Comparison of ENCODE assay signal across 26 cellular contexts in the genomic region with DNA sequence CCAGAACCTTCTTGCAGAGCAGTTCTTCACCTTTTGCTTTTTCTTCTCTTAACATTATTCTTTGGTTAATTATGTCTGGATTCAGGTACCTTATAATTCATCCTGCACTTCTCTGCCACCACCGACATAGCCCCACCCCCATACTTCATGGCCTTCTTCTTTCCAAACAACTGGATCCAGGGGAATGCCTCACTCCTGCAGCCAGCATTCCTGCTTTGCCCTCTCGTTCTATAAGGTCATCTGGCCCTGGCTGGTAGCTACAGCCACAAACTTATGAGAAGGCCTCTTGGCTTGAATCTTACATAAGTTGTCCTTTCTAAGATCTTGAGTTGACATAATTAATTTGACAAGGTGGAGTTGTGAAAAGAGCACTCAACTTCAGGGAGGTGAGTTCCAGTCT.
DNase-seq lines count a peak whose midpoint lies in the region; TF ChIP-seq lines count a peak whose summit lies in the region.
"Had no signal": no experiment of that assay in that cellular context is flagged by ENCODE, and none has a peak within 500 bp of the region (broad histone marks: within the 10 kb centered on the region; RNA-seq: fewer than 3 reads in every experiment).

No MANE protein-coding gene starts in this region.

- no peaks in the 10 kb centered on the region for H3K9me3 ChIP-seq in WERI-Rb-1 (ENCODE audit: severe bottlenecking)
- H3K9me3 ChIP-seq: HAP-1, psoas muscle, SK-N-SH, suprapubic skin had no signal

- H3K27ac ChIP-seq in VCaP (peak overlapping the region; percentile 83), WERI-Rb-1 (no peak overlapping the region)
- H3K27ac ChIP-seq: 22Rv1, KMS-11, psoas muscle, suprapubic skin had no signal

- H3K27me3 Mint-ChIP-seq in type B pancreatic cell (no peaks in the 10 kb centered on the region), glutamatergic neuron (ENCODE audit: unreplicated experiment) (no peaks in the 10 kb centered on the region)
- H3K27me3 Mint-ChIP-seq: B cell; brain; stimulated activated memory B cell treated with anti-CD40 and anti-IgM and Interleukin-4, amounts not matched to agents 10 μg/mL and 1 μg/mL and 100 μg/mL, for 72 hours had no signal

- DNase-seq in DMS53 (lab: John Stamatoyannopoulos, UW) (peak; percentile 35), DMS53 treated with DMSO at 0.1 percent for 48 hours (lab: John Stamatoyannopoulos, UW; ENCODE audit: unreplicated experiment) (no peak), left kidney (ENCODE audit: low read depth, low spot score) (peak; percentile 32), type B pancreatic cell (ENCODE audit: extremely low spot score, unreplicated experiment) (no peak), NCI-H1092 treated with DMSO at 0.1 percent for 48 hours (lab: John Stamatoyannopoulos, UW) (no peak), WERI-Rb-1 (no peak), glutamatergic neuron (no peak)
- DNase-seq: activated CD4-positive, alpha-beta T cell treated with anti-CD3 and anti-CD28 coated beads, Interleukin-2, amount 50 U/mL, for 4 hours; activated CD8-positive, alpha-beta memory T cell treated with anti-CD3 and anti-CD28 coated beads, Interleukin-2, amount 50 U/mL, for 4 hours; activated naive CD8-positive, alpha-beta T cell treated with anti-CD3 and anti-CD28 coated beads for 36 hours; effector CD8-positive, alpha-beta T cell; NCI-H187; NCI-H526; psoas muscle; SK-N-SH; T-helper 2 cell had no signal

- peaks cover 3% of the 10 kb centered on the region for H3K9me3 Mint-ChIP-seq in type B pancreatic cell
- H3K9me3 Mint-ChIP-seq in glutamatergic neuron (ENCODE audit: unreplicated experiment), result no peaks in the 10 kb centered on the region
- H3K9me3 Mint-ChIP-seq: activated naive CD8-positive, alpha-beta T cell treated with anti-CD3 and anti-CD28 coated beads for 36 hours; brain; neural crest cell; stimulated activated memory B cell treated with anti-CD40 and anti-IgM and Interleukin-4, amounts not matched to agents 10 μg/mL and 1 μg/mL and 100 μg/mL, for 72 hours had no signal

- H3K36me3 Mint-ChIP-seq in type B pancreatic cell, result peaks cover 6% of the 10 kb centered on the region
- no peaks in the 10 kb centered on the region for H3K36me3 Mint-ChIP-seq in glutamatergic neuron (ENCODE audit: unreplicated experiment)
- H3K36me3 Mint-ChIP-seq: activated naive CD8-positive, alpha-beta T cell treated with anti-CD3 and anti-CD28 coated beads for 36 hours; stimulated activated memory B cell treated with anti-CD40 and anti-IgM and Interleukin-4, amounts not matched to agents 10 μg/mL and 1 μg/mL and 100 μg/mL, for 72 hours had no signal

- no peak for TF ChIP-seq CTCF in VCaP (conservative IDR thresholded peaks at IDR 0.05)
- no peak for TF ChIP-seq CTCF in type B pancreatic cell (conservative IDR thresholded peaks at IDR 0.05)
- TF ChIP-seq CTCF in WERI-Rb-1 (IDR thresholded peaks at IDR 0.05; ENCODE audit: low read depth, low read length), result no peak
- no peak for TF ChIP-seq CTCF in glutamatergic neuron (IDR thresholded peaks at IDR 0.05; ENCODE audit: partially characterized antibody, unreplicated experiment)

- H3K4me1 Mint-ChIP-seq in type B pancreatic cell (ENCODE audit: unreplicated experiment) (peaks cover 16% of the 10 kb centered on the region), glutamatergic neuron (ENCODE audit: low read depth, unreplicated experiment) (peaks cover 8% of the 10 kb centered on the region)
- H3K4me1 Mint-ChIP-seq: activated naive CD8-positive, alpha-beta T cell treated with anti-CD3 and anti-CD28 coated beads for 36 hours had no signal

- H3K27me3 ChIP-seq in WERI-Rb-1 (ENCODE audit: insufficient read depth, low read depth, severe bottlenecking), result no peaks in the 10 kb centered on the region
- H3K27me3 ChIP-seq: suprapubic skin had no signal

- peaks cover 15% of the 10 kb centered on the region; the same call in 1 of the 2 replicates for H3K36me3 ChIP-seq in WERI-Rb-1
- H3K36me3 ChIP-seq: HAP-1 had no signal

- no peak overlapping the region for H3K4me3 ChIP-seq in WERI-Rb-1 (ENCODE audit: low read depth, low read length)
- H3K4me3 ChIP-seq: HAP-1, smooth muscle cell, suprapubic skin had no signal

- no peak overlapping the region for H3K27ac Mint-ChIP-seq in type B pancreatic cell
- H3K27ac Mint-ChIP-seq in glutamatergic neuron (ENCODE audit: unreplicated experiment), result no peak overlapping the region
- H3K27ac Mint-ChIP-seq: activated naive CD8-positive, alpha-beta T cell treated with anti-CD3 and anti-CD28 coated beads for 36 hours; B cell; stimulated activated memory B cell treated with anti-CD40 and anti-IgM and Interleukin-4, amounts not matched to agents 10 μg/mL and 1 μg/mL and 100 μg/mL, for 72 hours had no signal

- H3K4me3 Mint-ChIP-seq in type B pancreatic cell (peak overlapping the region; percentile 11), glutamatergic neuron (ENCODE audit: unreplicated experiment) (no peak overlapping the region)
- H3K4me3 Mint-ChIP-seq: activated naive CD8-positive, alpha-beta T cell treated with anti-CD3 and anti-CD28 coated beads for 36 hours; B cell; neural crest cell; stimulated activated memory B cell treated with anti-CD40 and anti-IgM and Interleukin-4, amounts not matched to agents 10 μg/mL and 1 μg/mL and 100 μg/mL, for 72 hours had no signal

Comparison
In these comparisons a context has a peak if more than half of its experiments do, and no peak if none do; other contexts are left out.
1. DNase-seq: peak in DMS53 (single experiment) and left kidney (single experiment); none in DMS53 treated with DMSO at 0.1 percent for 48 hours (single experiment), type B pancreatic cell (single experiment), NCI-H1092 treated with DMSO at 0.1 percent for 48 hours (single experiment), WERI-Rb-1 (single experiment) and glutamatergic neuron (single experiment).